1 cellular context compared by ENCODE assay signal in the genomic region with DNA sequence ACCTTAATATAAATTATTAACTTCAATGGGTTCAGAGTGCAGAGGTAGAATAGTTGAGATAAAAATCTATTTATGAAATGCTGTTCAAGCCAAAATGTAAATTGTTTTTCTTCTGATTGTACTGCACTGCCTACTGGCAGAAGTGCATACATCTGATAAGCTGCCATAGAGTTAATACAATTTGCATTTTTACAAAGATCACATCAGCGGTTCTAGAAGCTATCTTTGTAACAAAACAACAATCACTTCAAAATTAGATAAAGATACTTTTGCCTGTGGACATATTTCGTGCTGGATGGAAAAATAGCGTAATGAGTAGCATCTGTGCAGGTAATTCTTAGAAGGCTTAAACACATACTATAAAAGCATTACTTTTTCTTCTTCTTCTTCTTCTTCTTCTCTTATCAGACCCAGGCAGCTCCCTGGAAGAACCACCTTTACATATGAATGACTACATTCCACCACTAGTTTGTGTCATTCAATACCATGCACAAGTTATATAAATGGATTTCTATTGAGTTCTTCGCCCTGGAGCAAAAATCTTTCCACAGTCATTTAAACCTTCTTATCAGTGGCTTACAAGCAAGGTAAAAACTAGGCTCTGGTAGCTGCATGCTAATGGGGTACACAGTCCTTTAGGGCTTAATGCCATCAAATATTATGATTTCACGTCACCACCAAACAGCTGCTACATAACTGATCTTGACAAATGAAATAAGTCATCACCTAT.
TF ChIP-seq lines count a peak whose summit lies in the region.

No MANE protein-coding gene starts in this region.

TF ChIP-seq in WTC11, 78 proteins besides CTCF, POLR2A, EP300 and RAD21 (continued from another document):
- TF ChIP-seq, protein P1, sequence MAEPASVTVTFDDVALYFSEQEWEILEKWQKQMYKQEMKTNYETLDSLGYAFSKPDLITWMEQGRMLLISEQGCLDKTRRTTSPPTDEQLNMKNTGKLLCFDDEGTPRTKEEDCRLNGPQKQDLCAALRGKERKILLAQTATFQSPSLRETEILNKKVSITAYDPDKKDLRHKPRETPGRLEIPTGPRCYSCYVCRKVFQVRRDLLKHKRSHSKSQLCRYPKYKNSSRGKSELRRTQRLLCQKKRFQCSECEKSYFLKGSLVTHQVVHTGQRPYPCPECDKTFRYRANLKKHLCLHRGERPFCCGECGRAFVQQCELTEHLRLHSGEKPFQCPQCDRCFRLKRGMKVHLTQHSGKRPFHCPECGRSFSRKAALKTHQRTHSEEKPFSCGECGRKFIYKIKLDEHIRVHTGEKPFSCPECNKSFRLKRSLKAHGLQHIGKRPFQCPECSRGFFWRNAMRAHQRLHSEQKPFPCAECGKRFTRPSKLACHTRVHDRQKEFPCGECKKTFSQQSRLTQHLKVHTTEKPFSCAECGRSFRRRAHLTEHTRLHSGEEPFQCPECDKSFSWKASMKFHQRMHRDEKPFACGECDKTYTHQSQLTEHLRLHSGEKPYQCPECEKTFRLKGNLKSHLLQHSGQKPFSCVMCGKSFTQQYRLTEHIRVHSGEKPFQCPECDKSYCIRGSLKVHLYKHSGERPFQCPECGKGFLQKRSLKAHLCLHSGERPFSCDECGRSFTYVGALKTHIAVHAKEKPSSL (CRISPR knock-in tag; conservative IDR thresholded peaks at IDR 0.05) = no peak
- TF ChIP-seq USF2 (CRISPR knock-in tag; IDR thresholded peaks at IDR 0.05) (no peak), SOX15 (CRISPR knock-in tag; IDR thresholded peaks at IDR 0.05) (no peak), ZNF121 (CRISPR knock-in tag; IDR thresholded peaks at IDR 0.05) (no peak), FOXJ3 (CRISPR knock-in tag; IDR thresholded peaks at IDR 0.05; ENCODE audit: borderline replicate concordance) (no peak)
- TF ChIP-seq, protein P2, sequence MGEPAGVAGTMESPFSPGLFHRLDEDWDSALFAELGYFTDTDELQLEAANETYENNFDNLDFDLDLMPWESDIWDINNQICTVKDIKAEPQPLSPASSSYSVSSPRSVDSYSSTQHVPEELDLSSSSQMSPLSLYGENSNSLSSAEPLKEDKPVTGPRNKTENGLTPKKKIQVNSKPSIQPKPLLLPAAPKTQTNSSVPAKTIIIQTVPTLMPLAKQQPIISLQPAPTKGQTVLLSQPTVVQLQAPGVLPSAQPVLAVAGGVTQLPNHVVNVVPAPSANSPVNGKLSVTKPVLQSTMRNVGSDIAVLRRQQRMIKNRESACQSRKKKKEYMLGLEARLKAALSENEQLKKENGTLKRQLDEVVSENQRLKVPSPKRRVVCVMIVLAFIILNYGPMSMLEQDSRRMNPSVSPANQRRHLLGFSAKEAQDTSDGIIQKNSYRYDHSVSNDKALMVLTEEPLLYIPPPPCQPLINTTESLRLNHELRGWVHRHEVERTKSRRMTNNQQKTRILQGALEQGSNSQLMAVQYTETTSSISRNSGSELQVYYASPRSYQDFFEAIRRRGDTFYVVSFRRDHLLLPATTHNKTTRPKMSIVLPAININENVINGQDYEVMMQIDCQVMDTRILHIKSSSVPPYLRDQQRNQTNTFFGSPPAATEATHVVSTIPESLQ (CRISPR knock-in tag; IDR thresholded peaks at IDR 0.05) = no peak
